In the genomic region with DNA sequence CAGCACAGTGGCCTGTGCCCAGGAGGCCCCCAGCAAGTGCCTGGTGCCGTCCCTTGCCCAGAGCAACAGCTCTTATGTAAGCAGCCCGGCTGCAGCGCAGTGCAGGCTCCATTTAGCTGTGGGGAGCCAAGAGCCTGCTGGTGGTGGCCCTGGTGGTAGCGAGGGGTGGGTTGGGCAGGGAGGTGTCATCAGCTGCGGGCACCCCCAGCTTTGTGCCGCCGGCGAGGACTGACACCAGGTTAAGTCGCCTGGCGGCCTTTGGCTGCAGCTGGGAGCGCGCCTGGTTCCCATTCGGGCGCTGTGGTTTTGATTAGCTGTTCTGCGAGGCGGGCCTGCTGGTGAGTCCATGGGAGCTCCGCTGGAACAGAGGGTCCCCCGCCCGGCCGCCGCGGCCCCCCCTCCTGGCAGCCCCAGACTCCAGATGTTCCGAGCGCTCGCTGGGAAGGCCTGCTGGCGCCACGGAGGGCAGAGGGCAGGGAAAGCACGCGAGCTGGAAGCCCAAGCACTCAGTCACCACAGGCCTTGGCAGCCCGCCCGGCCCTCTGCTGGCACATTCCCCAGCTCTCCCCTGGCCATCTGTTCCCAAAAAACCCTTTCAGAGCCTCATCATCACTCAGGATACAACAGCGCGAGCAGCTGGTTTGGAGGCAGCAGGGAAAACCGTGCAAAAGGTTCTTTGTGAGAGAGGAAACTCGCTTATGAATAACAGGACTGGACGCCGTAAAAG, we compare ENCODE assay signal across 8 cellular contexts. TPM values are rescaled to one million over a fixed set of nuclear protein-coding genes. Genes with fewer than 3 reads are reported as not detected.
A peak's percentile ranks its signal among the peaks of the same experiment; 100 is the strongest.
DNase-seq lines count a peak whose midpoint lies in the region; ATAC-seq and TF ChIP-seq lines count a peak whose summit lies in the region.

No MANE protein-coding gene starts in this region.

- H3K27ac Mint-ChIP-seq in osteocyte (ENCODE audit: unreplicated experiment), result peak overlapping the region; percentile 86
- H3K27ac Mint-ChIP-seq in activated T-helper 2 cell treated with anti-CD3 and anti-CD28 coated beads, Interferon-gamma antibody, Interleukin-2, Interleukin-4, amounts not matched to agents 10 μg/mL and 5 μg/mL and 100 μg/mL, durations not matched to agents 14 hours and 24 hours and 36 hours, result no peak overlapping the region

- ATAC-seq in GM21381 (IDR thresholded peaks at IDR 0.05; ENCODE audit: unreplicated experiment) (no peak), HG03432 (IDR thresholded peaks at IDR 0.05; ENCODE audit: unreplicated experiment) (no peak)

- H3K4me3 ChIP-seq in WI38 (ENCODE audit: low read depth, low read length), result peak overlapping the region; percentile 24

- H3K27me3 Mint-ChIP-seq in osteocyte (ENCODE audit: unreplicated experiment), result no peaks in the 10 kb centered on the region
- H3K27me3 Mint-ChIP-seq in activated T-helper 2 cell treated with anti-CD3 and anti-CD28 coated beads, Interferon-gamma antibody, Interleukin-2, Interleukin-4, amounts not matched to agents 10 μg/mL and 5 μg/mL and 100 μg/mL, durations not matched to agents 14 hours and 24 hours and 36 hours (ENCODE audit: low read depth), result peaks cover 32% of the 10 kb centered on the region

- no peaks in the 10 kb centered on the region for H3K36me3 Mint-ChIP-seq in osteocyte (ENCODE audit: unreplicated experiment)
- no peaks in the 10 kb centered on the region for H3K36me3 Mint-ChIP-seq in activated T-helper 2 cell treated with anti-CD3 and anti-CD28 coated beads, Interferon-gamma antibody, Interleukin-2, Interleukin-4, amounts not matched to agents 10 μg/mL and 5 μg/mL and 100 μg/mL, durations not matched to agents 14 hours and 24 hours and 36 hours (ENCODE audit: low read depth)

- DNase-seq in NCI-H1417 (lab: John Stamatoyannopoulos, UW) (peak; percentile 78 to 92 (median 91)), glomerular visceral epithelial cell (ENCODE audit: extremely low spot score) (peak; percentile 99), osteocyte (ENCODE audit: extremely low spot score, unreplicated experiment) (peak; percentile 100)
- DNase-seq in activated T-helper 2 cell treated with anti-CD3 and anti-CD28 coated beads, Interferon-gamma antibody, Interleukin-2, Interleukin-4, amounts not matched to agents 10 μg/mL and 5 μg/mL and 100 μg/mL, durations not matched to agents 14 hours and 24 hours and 36 hours (ENCODE audit: low spot score), result no peak

- no peaks in the 10 kb centered on the region for H3K9me3 Mint-ChIP-seq in osteocyte (ENCODE audit: unreplicated experiment)
- H3K9me3 Mint-ChIP-seq in activated T-helper 2 cell treated with anti-CD3 and anti-CD28 coated beads, Interferon-gamma antibody, Interleukin-2, Interleukin-4, amounts not matched to agents 10 μg/mL and 5 μg/mL and 100 μg/mL, durations not matched to agents 14 hours and 24 hours and 36 hours, result no peaks in the 10 kb centered on the region

- intact Hi-C loops in activated T-helper 2 cell treated with anti-CD3 and anti-CD28 coated beads, Interferon-gamma antibody, Interleukin-2, Interleukin-4, amounts not matched to agents 10 μg/mL and 5 μg/mL and 100 μg/mL, durations not matched to agents 14 hours and 24 hours and 36 hours (cut with micrococcal nuclease), result no loop called here

- H3K4me1 Mint-ChIP-seq in osteocyte (ENCODE audit: unreplicated experiment), result peaks cover 64% of the 10 kb centered on the region
- H3K4me1 Mint-ChIP-seq in activated T-helper 2 cell treated with anti-CD3 and anti-CD28 coated beads, Interferon-gamma antibody, Interleukin-2, Interleukin-4, amounts not matched to agents 10 μg/mL and 5 μg/mL and 100 μg/mL, durations not matched to agents 14 hours and 24 hours and 36 hours (ENCODE audit: low read depth), result no peaks in the 10 kb centered on the region

- H3K4me3 Mint-ChIP-seq in osteocyte (ENCODE audit: unreplicated experiment), result peak overlapping the region; percentile 49
- no peak overlapping the region for H3K4me3 Mint-ChIP-seq in activated T-helper 2 cell treated with anti-CD3 and anti-CD28 coated beads, Interferon-gamma antibody, Interleukin-2, Interleukin-4, amounts not matched to agents 10 μg/mL and 5 μg/mL and 100 μg/mL, durations not matched to agents 14 hours and 24 hours and 36 hours (ENCODE audit: low read depth)

- H3K27ac ChIP-seq in C4-2B, result peak overlapping the region; percentile 58

- TF ChIP-seq CTCF in C4-2B (conservative IDR thresholded peaks at IDR 0.05) (no peak), WI38 (IDR thresholded peaks at IDR 0.05; ENCODE audit: low read depth, low read length) (0 out of 2 replicates have a peak, but pooled peaks have one; percentile 17), osteocyte (IDR thresholded peaks at IDR 0.05) (peak; percentile 32)

RNA-seq across cellular contexts. Expression of gene ATOH8, which starts 18.4 kb away (rescaled TPM):
- 5.9 and 7.1 TPM in 2 replicates for total RNA-seq in osteocyte
- 0.07 and 0.11 TPM in 2 replicates for total RNA-seq in activated T-helper 2 cell treated with anti-CD3 and anti-CD28 coated beads, Interferon-gamma antibody, Interleukin-2, Interleukin-4, amounts not matched to agents 10 μg/mL and 5 μg/mL and 100 μg/mL, durations not matched to agents 14 hours and 24 hours and 36 hours
